19 cellular contexts compared by ENCODE assay signal in genomic region chr12:51011960-51012359, GRCh38. TPM values are rescaled to one million over a fixed set of nuclear protein-coding genes. Genes with fewer than 3 reads are reported as not detected.
A peak's percentile ranks its signal among the peaks of the same experiment; 100 is the strongest.
DNase-seq lines count a peak whose midpoint lies in the region; ATAC-seq and TF ChIP-seq lines count a peak whose summit lies in the region.
"Had no signal": no experiment of that assay in that cellular context is flagged by ENCODE, and none has a peak within 500 bp of the region (broad histone marks: within the 10 kb centered on the region; RNA-seq: fewer than 3 reads in every experiment).

No MANE protein-coding gene starts in this region.

- H3K27me3 Mint-ChIP-seq in CD4-positive, alpha-beta memory T cell = no peaks in the 10 kb centered on the region
- H3K27me3 Mint-ChIP-seq in neural crest cell (ENCODE audit: low read depth) = no peaks in the 10 kb centered on the region
- no peaks in the 10 kb centered on the region for H3K27me3 Mint-ChIP-seq in progenitor cell of endocrine pancreas
- H3K27me3 Mint-ChIP-seq: activated naive CD8-positive, alpha-beta T cell treated with anti-CD3 and anti-CD28 coated beads, Interleukin-2, amount 10 ng/mL, durations not matched to agents 7 days and 5 days had no signal

- no peak overlapping the region for H3K4me3 Mint-ChIP-seq in CD4-positive, alpha-beta memory T cell
- H3K4me3 Mint-ChIP-seq in neural crest cell = no peak overlapping the region
- H3K4me3 Mint-ChIP-seq in progenitor cell of endocrine pancreas (ENCODE audit: low read depth) = no peak overlapping the region
- H3K4me3 Mint-ChIP-seq: activated naive CD8-positive, alpha-beta T cell treated with anti-CD3 and anti-CD28 coated beads, Interleukin-2, amount 10 ng/mL, durations not matched to agents 7 days and 5 days had no signal

- no peak overlapping the region for H3K4me3 ChIP-seq in CD4-positive, alpha-beta memory T cell (ENCODE audit: low read length in 2 of 2)
- H3K4me3 ChIP-seq: hepatocyte had no signal

- H3K27ac ChIP-seq in CD4-positive, alpha-beta memory T cell (ENCODE audit: low read depth, low read length) = no peak overlapping the region
- H3K27ac ChIP-seq: hepatocyte, neutrophil had no signal

- H3K4me1 ChIP-seq in CD4-positive, alpha-beta memory T cell (ENCODE audit: insufficient read depth, low read length) = peaks cover 27% of the 10 kb centered on the region

- no peak for TF ChIP-seq POLR2A in erythroblast (IDR thresholded peaks at IDR 0.05; ENCODE audit: low read length)

- peaks cover 17 to 36% (median 27%) of the 10 kb centered on the region in 4 donors for H3K4me1 Mint-ChIP-seq in CD4-positive, alpha-beta memory T cell
- H3K4me1 Mint-ChIP-seq in neural crest cell (peaks cover 29% of the 10 kb centered on the region), progenitor cell of endocrine pancreas (ENCODE audit: low read depth) (peaks cover 4% of the 10 kb centered on the region)

- ATAC-seq in GM18858 (IDR thresholded peaks at IDR 0.05; ENCODE audit: unreplicated experiment) = no peak
- ATAC-seq: left lobe of liver, PC-3 had no signal

- intact Hi-C loops in CD4-positive, alpha-beta memory T cell (cut with micrococcal nuclease) = no loop called here

- CTCF ChIA-PET in CD4-positive, alpha-beta memory T cell (lab: Charles Lee; ENCODE audit: partially characterized antibody) = interaction anchor here (1.2 kb wide), 1 partner anchor 247 kb away, joined by 4 read pairs; no protein-coding TSS in a partner anchor

- no peaks in the 10 kb centered on the region for H3K9me3 ChIP-seq in CD4-positive, alpha-beta memory T cell (ENCODE audit: control insufficient read depth in 1 of 2, low read length in 2 of 2)
- H3K9me3 ChIP-seq: neutrophil had no signal

- no peaks in the 10 kb centered on the region for H3K27me3 ChIP-seq in CD4-positive, alpha-beta memory T cell (ENCODE audit: insufficient read depth, low read length)
- H3K27me3 ChIP-seq: hepatocyte, neutrophil had no signal

- TF ChIP-seq CTCF in neural crest cell (conservative IDR thresholded peaks at IDR 0.05) = no peak
- TF ChIP-seq CTCF in progenitor cell of endocrine pancreas (IDR thresholded peaks at IDR 0.05; ENCODE audit: unreplicated experiment) = no peak

- peaks cover 6% of the 10 kb centered on the region for H3K36me3 ChIP-seq in CD4-positive, alpha-beta memory T cell (ENCODE audit: insufficient read depth, low read length)

- no peaks in the 10 kb centered on the region for H3K9me3 Mint-ChIP-seq in CD4-positive, alpha-beta memory T cell
- no peaks in the 10 kb centered on the region for H3K9me3 Mint-ChIP-seq in neural crest cell
- H3K9me3 Mint-ChIP-seq in progenitor cell of endocrine pancreas (ENCODE audit: low read depth) = no peaks in the 10 kb centered on the region
- H3K9me3 Mint-ChIP-seq: activated naive CD8-positive, alpha-beta T cell treated with anti-CD3 and anti-CD28 coated beads, Interleukin-2, amount 10 ng/mL, durations not matched to agents 7 days and 5 days had no signal

- DNase-seq in CD4-positive, alpha-beta memory T cell = no peak
- peak; percentile 90 for DNase-seq in NCI-H524 treated with DMSO at 0.1 percent for 48 hours (lab: John Stamatoyannopoulos, UW)
- peak; percentile 15 to 36 for DNase-seq in erythroblast (lab: John Stamatoyannopoulos, UW)
- no peak for DNase-seq in neural crest cell (ENCODE audit: low read depth, low spot score)
- no peak for DNase-seq in NCI-H187 treated with DMSO at 0.1 percent for 48 hours (lab: John Stamatoyannopoulos, UW)
- no peak for DNase-seq in NCI-H187 (lab: John Stamatoyannopoulos, UW)
- DNase-seq in progenitor cell of endocrine pancreas (ENCODE audit: low spot score, unreplicated experiment) = no peak
- DNase-seq: activated CD4-positive, CD25-positive, alpha-beta regulatory T cell treated with anti-CD3 and anti-CD28 coated beads, Interleukin-2, amount 50 U/mL, for 72 hours; activated naive CD8-positive, alpha-beta T cell treated with anti-CD3 and anti-CD28 coated beads, Interleukin-2, amount 10 ng/mL, durations not matched to agents 7 days and 5 days; DMS79 treated with DMSO at 0.1 percent for 48 hours; H7; IMR-90; PC-3 had no signal

- peak overlapping the region in 4 of 7 donors; percentile 26 to 55 (median 38) for H3K27ac Mint-ChIP-seq in CD4-positive, alpha-beta memory T cell
- H3K27ac Mint-ChIP-seq in neural crest cell (ENCODE audit: unreplicated experiment) = peak overlapping the region; percentile 17
- no peak overlapping the region for H3K27ac Mint-ChIP-seq in progenitor cell of endocrine pancreas
- H3K27ac Mint-ChIP-seq: activated naive CD8-positive, alpha-beta T cell treated with anti-CD3 and anti-CD28 coated beads, Interleukin-2, amount 10 ng/mL, durations not matched to agents 7 days and 5 days had no signal

- H3K36me3 Mint-ChIP-seq in CD4-positive, alpha-beta memory T cell = peaks cover 0 to 10% of the 10 kb centered on the region in 2 donors
- H3K36me3 Mint-ChIP-seq in neural crest cell (ENCODE audit: low read depth) = peaks cover 6% of the 10 kb centered on the region
- peaks cover 6% of the 10 kb centered on the region for H3K36me3 Mint-ChIP-seq in progenitor cell of endocrine pancreas (ENCODE audit: insufficient read depth)

- POLR2A ChIA-PET in CD4-positive, alpha-beta memory T cell (lab: Charles Lee; ENCODE audit: partially characterized antibody) = interaction anchor here (0.5 to 0.9 kb wide), 3 partner anchors 8 to 233 kb away, joined by 3 to 4 read pairs (median 3); partner anchors contain the start of gene SLC11A2

RNA-seq across cellular contexts. Expression of gene SLC11A2, which starts 14.2 kb away (rescaled TPM):
- total RNA-seq in CD4-positive, alpha-beta memory T cell = 10 to 100 TPM; 55.1 to 62.7 TPM
- polyA plus RNA-seq in CD4-positive, alpha-beta memory T cell = 10 to 100 TPM in 1 of 2 donors, 1 to 10 TPM in 1; 7.4 to 18.9 TPM
- total RNA-seq in neural crest cell = 50.4 and 51.4 TPM in 2 replicates
- total RNA-seq in progenitor cell of endocrine pancreas = 73.8 and 76.8 TPM in 2 replicates

RNA-seq across cellular contexts. Expression of gene LETMD1, which starts 36.2 kb away (rescaled TPM):
- total RNA-seq in CD4-positive, alpha-beta memory T cell = 10 to 100 TPM; 83.7 to 93.3 TPM
- 10 to 100 TPM; 32.6 to 36.6 TPM for polyA plus RNA-seq in CD4-positive, alpha-beta memory T cell
- total RNA-seq in neural crest cell = 43.2 and 44.5 TPM in 2 replicates
- total RNA-seq in progenitor cell of endocrine pancreas = 58.0 and 66.4 TPM in 2 replicates

RNA-seq across cellular contexts. Expression of gene HIGD1C, which starts 59.6 kb away (rescaled TPM):
- total RNA-seq in CD4-positive, alpha-beta memory T cell = not detected
- not detected for polyA plus RNA-seq in CD4-positive, alpha-beta memory T cell
- total RNA-seq in neural crest cell = not detected in 2 replicates
- total RNA-seq in progenitor cell of endocrine pancreas = not detected in 2 replicates
- total RNA-seq: activated naive CD8-positive, alpha-beta T cell treated with anti-CD3 and anti-CD28 coated beads, Interleukin-2, amount 10 ng/mL, durations not matched to agents 7 days and 5 days; chondrocyte; H7; hepatocyte; IMR-90; left lobe of liver; PC-3 had no signal
- polyA plus RNA-seq: esophagus, hepatocyte, IMR-90 had no signal

Comparison
In these comparisons a context has a peak if more than half of its experiments do, and no peak if none do; other contexts are left out.
1. DNase-seq: peak in NCI-H524 treated with DMSO at 0.1 percent for 48 hours (single experiment) and erythroblast (2 of 2); none in CD4-positive, alpha-beta memory T cell (0 of 5), neural crest cell (single experiment), NCI-H187 treated with DMSO at 0.1 percent for 48 hours (single experiment), NCI-H187 (0 of 2) and progenitor cell of endocrine pancreas (single experiment).